Comparison of ENCODE assay signal across 35 cellular contexts in the genomic region with DNA sequence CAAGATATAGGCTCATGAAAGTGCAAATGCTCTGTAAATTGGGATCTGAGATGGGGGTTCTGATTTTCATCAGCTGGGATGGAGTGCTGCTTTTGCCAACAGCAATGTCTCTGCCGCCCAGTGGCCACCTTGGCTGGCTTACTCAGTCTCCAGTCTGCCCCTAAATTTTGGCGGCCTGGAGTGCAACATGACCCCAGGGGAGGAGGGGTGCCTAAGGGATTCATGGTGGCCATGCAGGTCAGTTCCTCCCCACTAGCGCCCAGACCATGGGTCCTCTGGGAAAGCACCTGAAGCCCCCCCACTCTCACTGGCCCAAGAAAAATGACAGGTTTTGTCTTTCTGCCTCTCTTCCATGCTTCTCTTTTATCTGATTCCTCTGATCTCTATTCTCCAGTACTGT. TPM values are rescaled to one million over a fixed set of nuclear protein-coding genes. Genes with fewer than 3 reads are reported as not detected.
"Had no signal": no experiment of that assay in that cellular context is flagged by ENCODE, and none has a peak within 500 bp of the region (broad histone marks: within the 10 kb centered on the region; RNA-seq: fewer than 3 reads in every experiment).

No MANE protein-coding gene starts in this region.

- FAIRE-seq: astrocyte, bronchial epithelial cell, endometrium, endothelial cell of umbilical vein had no signal

- H3K4me3 Mint-ChIP-seq: activated B cell treated with CpG ODN at 0.5 μM for 24 hours; activated CD8-positive, alpha-beta memory T cell treated with anti-CD3 and anti-CD28 coated beads, Interleukin-2, amount 10 ng/mL, durations not matched to agents 7 days and 5 days; activated CD8-positive, alpha-beta T cell treated with anti-CD3 and anti-CD28 coated beads for 36 hours; activated naive CD8-positive, alpha-beta T cell; activated T-cell treated with anti-CD3 and anti-CD28 coated beads, Interleukin-2, amount 50 U/mL, for 24 hours; activated T-cell treated with anti-CD3 and anti-CD28 coated beads, Interleukin-2, amount 50 U/mL, for 72 hours; central memory CD8-positive, alpha-beta T cell; dendritic cell treated with granulocyte-macrophage colony-stimulating factor and Interleukin-4, amounts not matched to agents 40 ng/mL and 50 ng/mL, for 4 days; effector memory CD8-positive, alpha-beta T cell; T-helper 17 cell; T-helper 2 cell treated with Interferon-gamma antibody and Interleukin-4, amounts not matched to agents 5 μg/mL and 100 μg/mL, for 36 hours had no signal

- H3K36me3 Mint-ChIP-seq: activated CD8-positive, alpha-beta memory T cell treated with anti-CD3 and anti-CD28 coated beads, Interleukin-2, amount 10 ng/mL, durations not matched to agents 7 days and 5 days; activated naive CD8-positive, alpha-beta T cell had no signal

- H3K4me3 ChIP-seq: coronary artery, esophagus squamous epithelium, gastroesophageal sphincter had no signal

- H3K36me3 ChIP-seq: brain microvascular endothelial cell, esophagus squamous epithelium, gastroesophageal sphincter, WERI-Rb-1 had no signal

- H3K27ac ChIP-seq: brain microvascular endothelial cell, coronary artery, epithelial cell of prostate, esophagus squamous epithelium, gastroesophageal sphincter, WERI-Rb-1 had no signal

- H3K4me1 Mint-ChIP-seq: activated B cell treated with CpG ODN at 0.5 μM for 24 hours; activated CD8-positive, alpha-beta memory T cell treated with anti-CD3 and anti-CD28 coated beads, Interleukin-2, amount 10 ng/mL, durations not matched to agents 7 days and 5 days; central memory CD8-positive, alpha-beta T cell; T-helper 17 cell had no signal

- H3K27me3 ChIP-seq: brain microvascular endothelial cell, gastroesophageal sphincter had no signal

- DNase-seq: activated B cell treated with CpG ODN at 0.5 μM for 24 hours; activated CD4-positive, alpha-beta T cell treated with anti-CD3 and anti-CD28 coated beads for 48 hours; activated CD4-positive, alpha-beta T cell treated with anti-CD3 and anti-CD28 coated beads, Interleukin-2, amount 50 U/mL, for 1 hour; activated CD4-positive, alpha-beta T cell treated with anti-CD3 and anti-CD28 coated beads, Interleukin-2, amount 50 U/mL, for 48 hours; activated CD8-positive, alpha-beta memory T cell treated with anti-CD3 and anti-CD28 coated beads, Interleukin-2, amount 10 ng/mL, durations not matched to agents 7 days and 5 days; activated CD8-positive, alpha-beta memory T cell treated with anti-CD3 and anti-CD28 coated beads, Interleukin-2, amount 50 U/mL, for 4 hours; activated CD8-positive, alpha-beta T cell treated with anti-CD3 and anti-CD28 coated beads for 36 hours; activated gamma-delta T cell; activated naive CD4-positive, alpha-beta T cell treated with anti-CD3 and anti-CD28 coated beads, Interleukin-2, amount 50 U/mL, for 16 hours; activated naive CD4-positive, alpha-beta T cell treated with Interleukin-2 at 50 U/mL for 16 hours; activated T-cell treated with anti-CD3 and anti-CD28 coated beads for 4 hours; activated T-cell treated with anti-CD3 and anti-CD28 coated beads, Interleukin-2, amount 50 U/mL, for 24 hours; activated T-cell treated with anti-CD3 and anti-CD28 coated beads, Interleukin-2, amount 50 U/mL, for 72 hours; amniotic stem cell; anterior cingulate cortex; brain microvascular endothelial cell; effector CD4-positive, alpha-beta T cell; effector memory CD8-positive, alpha-beta T cell; esophagus squamous epithelium; foreskin melanocyte; T-helper 1 cell; T-helper 17 cell; T1000; WERI-Rb-1 had no signal

- H3K9me3 ChIP-seq: esophagus squamous epithelium, gastroesophageal sphincter had no signal

- H3K27ac Mint-ChIP-seq: activated B cell treated with CpG ODN at 0.5 μM for 24 hours; activated CD8-positive, alpha-beta memory T cell treated with anti-CD3 and anti-CD28 coated beads, Interleukin-2, amount 10 ng/mL, durations not matched to agents 7 days and 5 days; activated CD8-positive, alpha-beta T cell treated with anti-CD3 and anti-CD28 coated beads for 36 hours; activated naive CD8-positive, alpha-beta T cell; activated T-cell treated with anti-CD3 and anti-CD28 coated beads, Interleukin-2, amount 50 U/mL, for 24 hours; activated T-cell treated with anti-CD3 and anti-CD28 coated beads, Interleukin-2, amount 50 U/mL, for 72 hours; dendritic cell treated with granulocyte-macrophage colony-stimulating factor and Interleukin-4, amounts not matched to agents 40 ng/mL and 50 ng/mL, for 4 days; effector memory CD8-positive, alpha-beta T cell; T-helper 17 cell; T-helper 2 cell treated with Interferon-gamma antibody and Interleukin-4, amounts not matched to agents 5 μg/mL and 100 μg/mL, for 36 hours had no signal

- H3K9me3 Mint-ChIP-seq: activated B cell treated with CpG ODN at 0.5 μM for 24 hours; activated CD8-positive, alpha-beta T cell treated with anti-CD3 and anti-CD28 coated beads for 36 hours; activated T-cell treated with anti-CD3 and anti-CD28 coated beads, Interleukin-2, amount 50 U/mL, for 24 hours; activated T-cell treated with anti-CD3 and anti-CD28 coated beads, Interleukin-2, amount 50 U/mL, for 72 hours; central memory CD8-positive, alpha-beta T cell; dendritic cell treated with granulocyte-macrophage colony-stimulating factor and Interleukin-4, amounts not matched to agents 40 ng/mL and 50 ng/mL, for 4 days; effector memory CD8-positive, alpha-beta T cell; T-helper 2 cell treated with Interferon-gamma antibody and Interleukin-4, amounts not matched to agents 5 μg/mL and 100 μg/mL, for 36 hours had no signal

RNA-seq across cellular contexts. Expression of gene SLC4A3, which starts 45.0 kb away (rescaled TPM):
- total RNA-seq: activated B cell treated with CpG ODN at 0.5 μM for 24 hours; activated CD8-positive, alpha-beta memory T cell treated with anti-CD3 and anti-CD28 coated beads, Interleukin-2, amount 10 ng/mL, durations not matched to agents 7 days and 5 days; activated CD8-positive, alpha-beta T cell treated with anti-CD3 and anti-CD28 coated beads for 36 hours; activated T-cell treated with anti-CD3 and anti-CD28 coated beads, Interleukin-2, amount 50 U/mL, for 72 hours had no signal
